8 cellular contexts compared by ENCODE assay signal in the genomic region with DNA sequence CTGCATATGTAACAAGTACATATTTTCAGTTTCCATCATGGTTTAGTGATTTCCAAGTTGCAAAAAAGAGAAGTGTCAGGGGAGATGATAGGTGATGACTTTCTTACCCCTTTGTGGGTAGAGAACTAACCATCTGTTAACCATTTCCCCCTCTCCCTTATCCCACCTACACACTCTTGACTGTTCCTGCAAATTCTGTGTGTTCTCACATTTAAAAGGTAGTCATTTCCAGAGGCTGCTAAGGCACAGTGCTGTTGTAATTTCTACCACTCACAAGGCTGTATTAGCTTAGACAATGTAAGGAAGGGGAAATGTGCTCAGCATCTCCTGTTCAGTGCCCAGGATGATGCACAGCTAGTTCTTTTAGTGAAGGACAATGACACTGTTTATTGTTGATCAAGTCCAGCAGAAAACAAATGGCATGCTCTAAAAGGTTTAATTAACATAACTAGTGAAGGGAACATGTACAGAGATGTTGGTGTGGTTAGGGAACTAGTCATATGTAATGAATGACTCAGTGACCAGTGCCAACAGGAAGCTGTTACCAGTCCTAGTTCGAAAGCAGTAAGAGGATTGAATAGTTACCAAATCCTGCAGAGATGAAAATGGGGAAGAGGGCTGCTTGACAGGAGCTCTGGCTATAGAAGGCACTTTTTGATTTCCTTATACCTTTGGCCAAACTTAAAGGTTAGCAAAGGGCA.
DNase-seq lines count a peak whose midpoint lies in the region; ATAC-seq and TF ChIP-seq lines count a peak whose summit lies in the region.

No MANE protein-coding gene starts in this region.

- no peak overlapping the region for H3K4me3 Mint-ChIP-seq in CD14-positive monocyte

- no peaks in the 10 kb centered on the region for H3K36me3 Mint-ChIP-seq in CD14-positive monocyte

- no peaks in the 10 kb centered on the region for H3K27me3 ChIP-seq in foreskin keratinocyte

- peaks cover 9% of the 10 kb centered on the region for H3K4me1 ChIP-seq in foreskin keratinocyte

- ATAC-seq in GM19467 (IDR thresholded peaks at IDR 0.05; ENCODE audit: unreplicated experiment), result peak; percentile 72
- peak; percentile 96 for ATAC-seq in foreskin keratinocyte

- peaks cover 10% of the 10 kb centered on the region for H3K4me1 Mint-ChIP-seq in CD14-positive monocyte

- H3K9me3 Mint-ChIP-seq in CD14-positive monocyte, result peaks cover 0 to 5% (median 1%) of the 10 kb centered on the region in 7 donors

- peak overlapping the region in 4 of 7 donors; percentile 22 to 49 (median 32) for H3K27ac Mint-ChIP-seq in CD14-positive monocyte

- no peak for TF ChIP-seq CTCF in CD14-positive monocyte (IDR thresholded peaks at IDR 0.05)
- TF ChIP-seq CTCF in foreskin keratinocyte (conservative IDR thresholded peaks at IDR 0.05), result no peak

- DNase-seq in CD14-positive monocyte (ENCODE audit: low spot score) (no peak), HS-5 (ENCODE audit: low read depth) (peak; percentile 42), foreskin keratinocyte (peak; percentile 61 to 79), G401 (ENCODE audit: low spot score) (no peak), NCI-H2227 treated with DMSO at 0.1 percent for 48 hours (lab: John Stamatoyannopoulos, UW) (no peak), GM19240 (ENCODE audit: insufficient read length, low spot score) (no peak)
- no peak for DNase-seq in stimulated activated CD4-positive, alpha-beta T cell treated with anti-CD3 and anti-CD28 coated beads, Interleukin-4, amount 100 ng/mL, for 1 hour

- in situ Hi-C loops in G401 (cut with HindIII; ENCODE audit: low sequenced_read_pairs), result no loop called here

- intact Hi-C loops in CD14-positive monocyte (cut with micrococcal nuclease), result no loop called here

- H3K27ac ChIP-seq in foreskin keratinocyte, result no peak overlapping the region

- peaks cover 0 to 6% (median 0%) of the 10 kb centered on the region in 3 donors for H3K27me3 Mint-ChIP-seq in CD14-positive monocyte (ENCODE audit: low read depth in 3 of 3)

Comparison
In these comparisons a context has a peak if more than half of its experiments do, and no peak if none do; other contexts are left out.
1. DNase-seq: peak in HS-5 (single experiment) and foreskin keratinocyte (2 of 2); none in CD14-positive monocyte (single experiment), G401 (single experiment), NCI-H2227 treated with DMSO at 0.1 percent for 48 hours (single experiment), stimulated activated CD4-positive, alpha-beta T cell treated with anti-CD3 and anti-CD28 coated beads, Interleukin-4, amount 100 ng/mL, for 1 hour (single experiment) and GM19240 (single experiment).